Comparison of ENCODE assay signal across 8 cellular contexts in genomic region chr3:129160891-129161859, GRCh38. TPM values are rescaled to one million over a fixed set of nuclear protein-coding genes. Genes with fewer than 3 reads are reported as not detected.
DNase-seq lines count a peak whose midpoint lies in the region; ATAC-seq and TF ChIP-seq lines count a peak whose summit lies in the region.

ISY1 (minus strand) TSS chr3:129161063; CDS start chr3:129160975, 88 bp downstream.

- TF ChIP-seq CTCF in C4-2B (conservative IDR thresholded peaks at IDR 0.05) (peak; percentile 97), colonic mucosa (IDR thresholded peaks at IDR 0.05) (peak; percentile 63)

- H3K4me3 ChIP-seq in colonic mucosa = peak within 1 kb of the TSS; percentile 96

- peaks cover 11% of the 10 kb centered on the region for H3K36me3 ChIP-seq in colonic mucosa

- DNase-seq in NCI-H526 (lab: John Stamatoyannopoulos, UW) (peak; percentile 96 to 98), colonic mucosa (peak; percentile 91), left kidney (ENCODE audit: low read depth, low spot score) (peak; percentile 98)
- peak; percentile 92 for DNase-seq in activated CD4-positive, alpha-beta T cell treated with anti-CD3 and anti-CD28 coated beads for 48 hours
- DNase-seq in stimulated activated CD4-positive, alpha-beta T cell treated with anti-CD3 and anti-CD28 coated beads, Interleukin-2, amount 100 ng/mL, for 24 hours = peak; percentile 85 to 86

- H3K27ac ChIP-seq in C4-2B = peak within 1 kb of the TSS; percentile 81
- peak within 1 kb of the TSS; percentile 84 for H3K27ac ChIP-seq in colonic mucosa

- peaks cover 10% of the 10 kb centered on the region for H3K4me1 ChIP-seq in colonic mucosa

- peak within 1 kb of the TSS; percentile 61 to 92 for H3K9ac ChIP-seq in colonic mucosa (ENCODE audit: low read depth in 2 of 2, low read length in 2 of 2)

- intact Hi-C loops in colonic mucosa (cut with DNase I) = no loop called here

- no peaks in the 10 kb centered on the region for H3K27me3 ChIP-seq in colonic mucosa

- no peaks in the 10 kb centered on the region for H3K9me3 ChIP-seq in colonic mucosa

- ATAC-seq in GM19324 (IDR thresholded peaks at IDR 0.05; ENCODE audit: low FRiP score, unreplicated experiment) (peak; percentile 89), HG03469 (IDR thresholded peaks at IDR 0.05; ENCODE audit: unreplicated experiment) (peak; percentile 48)

RNA-seq across cellular contexts. Expression of gene ISY1, which starts in this region (rescaled TPM):
- 10 to 100 TPM; 32.8 to 36.9 TPM for total RNA-seq in colonic mucosa

Comparison
In these comparisons a context has a peak if more than half of its experiments do, and no peak if none do; other contexts are left out.
1. Peak in every context shown above with its lines: DNase-seq, ATAC-seq, H3K4me3 ChIP-seq and H3K27ac ChIP-seq.